ENCODE assay signal across 8 cellular contexts in the genomic region with DNA sequence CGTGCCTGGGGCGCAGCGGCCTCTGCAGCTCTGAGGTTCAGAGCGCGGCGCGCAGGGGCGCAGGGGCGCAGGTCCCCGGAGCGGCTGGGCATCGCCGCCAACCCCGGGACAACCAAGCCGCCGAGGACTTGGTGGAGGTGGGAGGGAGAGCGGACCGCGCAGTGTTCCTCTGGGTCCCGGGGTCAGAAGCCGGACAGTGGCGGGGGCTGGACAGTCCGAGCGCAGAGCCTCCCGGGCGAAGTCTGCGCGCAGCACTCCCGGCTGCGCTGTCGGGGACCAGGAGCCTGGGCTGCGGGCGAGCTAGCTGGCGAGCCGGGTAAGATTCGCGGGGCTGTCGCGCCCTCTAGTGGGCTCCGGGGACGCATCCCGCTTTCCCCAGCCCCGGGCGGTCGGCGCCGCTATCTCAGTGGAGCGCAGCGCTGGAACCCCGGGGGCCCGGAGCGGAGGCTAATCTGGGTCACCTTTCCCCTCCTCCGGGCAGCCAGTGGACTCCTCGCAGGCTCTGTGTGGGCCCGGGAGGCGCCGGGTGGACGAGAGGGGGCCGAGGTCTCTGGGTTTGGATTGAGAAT. TPM values are rescaled to one million over a fixed set of nuclear protein-coding genes. Genes with fewer than 3 reads are reported as not detected.
DNase-seq lines count a peak whose midpoint lies in the region; ATAC-seq and TF ChIP-seq lines count a peak whose summit lies in the region.

No MANE protein-coding gene starts in this region.

- TF ChIP-seq CTCF in right lobe of liver (IDR thresholded peaks at IDR 0.05), result peak; percentile 77 to 82 (median 80)

- H3K36me3 ChIP-seq in right lobe of liver, result no peaks in the 10 kb centered on the region

- peak; percentile 92 for ATAC-seq in GM19035 (IDR thresholded peaks at IDR 0.05; ENCODE audit: unreplicated experiment)
- peak; percentile 88 for ATAC-seq in HG03342 (IDR thresholded peaks at IDR 0.05; ENCODE audit: unreplicated experiment)
- peak; percentile 89 to 95 (median 94) for ATAC-seq in right lobe of liver

- peaks cover 0 to 35% (median 10%) of the 10 kb centered on the region in 4 donors for H3K4me1 ChIP-seq in right lobe of liver

- WGBS in right lobe of liver (ENCODE audit: insufficient coverage, low coverage, low lambda C conversion rate, missing lambda C conversion rate), result 0% methylated on average over 10 of the region's 59 CpGs

- peaks cover 0 to 24% of the 10 kb centered on the region in 2 donors for H3K27me3 ChIP-seq in right lobe of liver

- DNase-seq in Ammon's horn (ENCODE audit: low spot score), result peak; percentile 85
- peak; percentile 15 for DNase-seq in NCI-H524 treated with DMSO at 0.1 percent for 48 hours (lab: John Stamatoyannopoulos, UW)
- DNase-seq in activated CD4-positive, alpha-beta T cell treated with anti-CD3 and anti-CD28 coated beads, Interleukin-2, amount 50 U/mL, for 4 hours, result peak; percentile 63 to 65
- DNase-seq in dermis microvascular lymphatic vessel endothelial cell (ENCODE audit: low read depth in 2 of 2), result peak; percentile 81 to 91
- DNase-seq in right lobe of liver, result peak; percentile 91 to 93 (median 92)
- peak; percentile 81 for DNase-seq in stimulated activated CD4-positive, alpha-beta T cell treated with anti-CD3 and anti-CD28 coated beads, Interleukin-4, amount 100 ng/mL, for 1 hour

- peak overlapping the region; percentile 52 to 60 (median 54) for H3K4me3 ChIP-seq in right lobe of liver

- intact Hi-C loops in right lobe of liver (cut with DNase I), result no loop called here

- H3K27ac ChIP-seq in right lobe of liver, result peak overlapping the region; percentile 7 to 43 (median 27)

- TF ChIP-seq POLR2A in right lobe of liver (IDR thresholded peaks at IDR 0.05), result no peak

- no peaks in the 10 kb centered on the region for H3K9me3 ChIP-seq in right lobe of liver

RNA-seq across cellular contexts. Expression of gene PDGFRA, which starts 4.1 kb away (rescaled TPM):
- total RNA-seq in dermis microvascular lymphatic vessel endothelial cell (0.13 and 0.39 TPM in 2 replicates), right lobe of liver (10 to 100 TPM in 5 of 6 experiments, 1 to 10 TPM in 1; 7.0 to 32.6 (median 13.6) TPM)

Comparison
In these comparisons a context has a peak if more than half of its experiments do, and no peak if none do; other contexts are left out.
1. Peak in every context shown above with its lines: DNase-seq, ATAC-seq, H3K4me3 ChIP-seq and H3K27ac ChIP-seq.
2. DNase-seq: peak in every context shown above with its lines; median percentile 92 in right lobe of liver; 86 in dermis microvascular lymphatic vessel endothelial cell; 85 in Ammon's horn; 81 in stimulated activated CD4-positive, alpha-beta T cell treated with anti-CD3 and anti-CD28 coated beads, Interleukin-4, amount 100 ng/mL, for 1 hour; 64 in activated CD4-positive, alpha-beta T cell treated with anti-CD3 and anti-CD28 coated beads, Interleukin-2, amount 50 U/mL, for 4 hours; 15 in NCI-H524 treated with DMSO at 0.1 percent for 48 hours.